ENCODE assay signal across 8 cellular contexts in the genomic region with DNA sequence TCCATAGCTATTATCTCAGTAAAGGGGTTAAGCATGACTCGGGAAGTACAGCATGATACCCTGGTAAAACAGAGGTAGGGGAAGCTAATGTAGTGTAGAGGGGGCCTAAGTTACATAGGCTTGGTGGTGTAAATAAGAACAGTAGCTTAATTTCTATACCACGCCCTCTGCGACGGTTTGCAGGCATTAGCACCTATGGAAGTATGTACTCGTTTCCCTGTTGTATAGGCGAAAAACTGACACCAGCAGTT. TPM values are rescaled to one million over a fixed set of nuclear protein-coding genes. Genes with fewer than 3 reads are reported as not detected.
DNase-seq lines count a peak whose midpoint lies in the region; ATAC-seq and TF ChIP-seq lines count a peak whose summit lies in the region.

No MANE protein-coding gene starts in this region.

- TF ChIP-seq POLR2A in adrenal gland (IDR thresholded peaks at IDR 0.05): no peak
- TF ChIP-seq POLR2A in uterus (IDR thresholded peaks at IDR 0.05): no peak

- no peak overlapping the region for H3K27ac ChIP-seq in ACC112 (ENCODE audit: low read depth, low read length)
- peak overlapping the region; percentile 83 for H3K27ac ChIP-seq in HEK293 (ENCODE audit: extremely low read depth, low read depth, low read length)
- peak overlapping the region; percentile 63 to 90 (median 76) for H3K27ac ChIP-seq in adrenal gland
- peak overlapping the region; percentile 83 for H3K27ac ChIP-seq in lower lobe of right lung
- H3K27ac ChIP-seq in uterus: peak overlapping the region; percentile 87 to 93

- POLR2A ChIA-PET in HEK293 (lab: Yijun Ruan, JAX): interaction anchor here (0.9 to 2.1 kb wide), 10 partner anchors 9 to 139 kb away, joined by 3 to 17 read pairs (median 6); partner anchors contain the start of genes GPATCH4 and MEF2D

- H3K27me3 ChIP-seq in ACC112 (ENCODE audit: insufficient read depth, low read length) (no peaks in the 10 kb centered on the region), adrenal gland (no peaks in the 10 kb centered on the region), lower lobe of right lung (ENCODE audit: low read depth) (no peaks in the 10 kb centered on the region), uterus (no peaks in the 10 kb centered on the region)

- CTCF ChIA-PET in HEK293 (lab: Yijun Ruan, JAX): interaction anchor here (0.6 to 2.2 kb wide), 15 partner anchors 8 to 235 kb away, joined by 3 to 13 read pairs (median 4); partner anchors contain the start of genes GPATCH4 and HAPLN2

- H3K36me3 ChIP-seq in ACC112 (ENCODE audit: insufficient read depth, low read length): no peaks in the 10 kb centered on the region
- peaks cover 0 to 38% of the 10 kb centered on the region in 2 experiments; a peak in 1 of 3 replicates for H3K36me3 ChIP-seq in HEK293 (ENCODE audit: control insufficient read depth in 2 of 2, insufficient read depth in 1 of 2, low read length in 2 of 2)
- peaks cover 0 to 19% of the 10 kb centered on the region in 2 donors for H3K36me3 ChIP-seq in adrenal gland (replicated peaks in 1 of 2)
- peaks cover 28% of the 10 kb centered on the region for H3K36me3 ChIP-seq in lower lobe of right lung
- no peaks in the 10 kb centered on the region for H3K36me3 ChIP-seq in uterus

- H3K9me3 ChIP-seq in HEK293 (ENCODE audit: control insufficient read depth, insufficient read depth, low read depth, low read length) (no peaks in the 10 kb centered on the region), adrenal gland (replicated peaks in 1 of 3) (no peaks in the 10 kb centered on the region), lower lobe of right lung (no peaks in the 10 kb centered on the region), uterus (no peaks in the 10 kb centered on the region)

- H3K4me1 ChIP-seq in ACC112 (ENCODE audit: control insufficient read depth, insufficient read depth, low read length, unreplicated experiment) (peaks cover 6% of the 10 kb centered on the region), HEK293 (ENCODE audit: control insufficient read depth, insufficient read depth, low read length) (no peaks in the 10 kb centered on the region), adrenal gland (replicated peaks in 1 of 2) (peaks cover 6 to 13% of the 10 kb centered on the region in 2 donors), lower lobe of right lung (peaks cover 18% of the 10 kb centered on the region), uterus (no peaks in the 10 kb centered on the region)

- DNase-seq in adrenal gland (no peak), lower lobe of right lung (no peak), uterus (no peak), NCI-H1092 (lab: John Stamatoyannopoulos, UW) (no peak), CD1c-positive myeloid dendritic cell (ENCODE audit: extremely low spot score) (no peak), NCI-H2029 (lab: John Stamatoyannopoulos, UW) (no peak)

- H2AFZ ChIP-seq in ACC112 (ENCODE audit: low read length, unreplicated experiment): peak overlapping the region; percentile 62

- WGBS in adrenal gland, 4 donors: 24 to 28% (median 26%) methylated on average over 6 of the region's 6 CpGs

- ATAC-seq in lower lobe of right lung: no peak

- intact Hi-C loops in adrenal gland (cut with DNase I): no loop called here
- intact Hi-C loops in lower lobe of right lung (cut with DNase I): no loop called here
- intact Hi-C loops in uterus (cut with DNase I; ENCODE audit: low total_unique reads): no loop called here

- H3K4me3 ChIP-seq in ACC112 (ENCODE audit: low read depth, low read length): peak overlapping the region; percentile 82
- peak overlapping the region; percentile 85 for H3K4me3 ChIP-seq in HEK293 (ENCODE audit: low read depth, low read length)
- peak overlapping the region in 3 of 4 donors; percentile 5 to 88 (median 77) for H3K4me3 ChIP-seq in adrenal gland
- H3K4me3 ChIP-seq in lower lobe of right lung: peak overlapping the region; percentile 85
- H3K4me3 ChIP-seq in uterus: peak overlapping the region; percentile 66 to 68

- no peaks in the 10 kb centered on the region for H3K79me2 ChIP-seq in ACC112 (ENCODE audit: control insufficient read depth, insufficient read depth, low read length, unreplicated experiment)

- no peak; the same call in 1 of the 2 replicates for TF ChIP-seq CTCF in HEK293 (tag by site-specific recombination; IDR thresholded peaks at IDR 0.05)
- TF ChIP-seq CTCF in adrenal gland (IDR thresholded peaks at IDR 0.05): no peak
- no peak for TF ChIP-seq CTCF in lower lobe of right lung (IDR thresholded peaks at IDR 0.05)
- no peak for TF ChIP-seq CTCF in uterus (IDR thresholded peaks at IDR 0.05)

TF ChIP-seq in HEK293, 187 proteins besides CTCF, POLR2A, EP300 and RAD21 (continues in another document):
- no peak for TF ChIP-seq ZNF23 (tag by site-specific recombination; IDR thresholded peaks at IDR 0.05; ENCODE audit: borderline replicate concordance)
- no peak for TF ChIP-seq ZFP41 (tag by site-specific recombination; IDR thresholded peaks at IDR 0.05; ENCODE audit: borderline replicate concordance)
- TF ChIP-seq, protein P1, sequence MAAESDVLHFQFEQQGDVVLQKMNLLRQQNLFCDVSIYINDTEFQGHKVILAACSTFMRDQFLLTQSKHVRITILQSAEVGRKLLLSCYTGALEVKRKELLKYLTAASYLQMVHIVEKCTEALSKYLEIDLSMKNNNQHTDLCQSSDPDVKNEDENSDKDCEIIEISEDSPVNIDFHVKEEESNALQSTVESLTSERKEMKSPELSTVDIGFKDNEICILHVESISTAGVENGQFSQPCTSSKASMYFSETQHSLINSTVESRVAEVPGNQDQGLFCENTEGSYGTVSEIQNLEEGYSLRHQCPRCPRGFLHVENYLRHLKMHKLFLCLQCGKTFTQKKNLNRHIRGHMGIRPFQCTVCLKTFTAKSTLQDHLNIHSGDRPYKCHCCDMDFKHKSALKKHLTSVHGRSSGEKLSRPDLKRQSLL (tag by site-specific recombination; IDR thresholded peaks at IDR 0.05): no peak
- TF ChIP-seq, protein P2, sequence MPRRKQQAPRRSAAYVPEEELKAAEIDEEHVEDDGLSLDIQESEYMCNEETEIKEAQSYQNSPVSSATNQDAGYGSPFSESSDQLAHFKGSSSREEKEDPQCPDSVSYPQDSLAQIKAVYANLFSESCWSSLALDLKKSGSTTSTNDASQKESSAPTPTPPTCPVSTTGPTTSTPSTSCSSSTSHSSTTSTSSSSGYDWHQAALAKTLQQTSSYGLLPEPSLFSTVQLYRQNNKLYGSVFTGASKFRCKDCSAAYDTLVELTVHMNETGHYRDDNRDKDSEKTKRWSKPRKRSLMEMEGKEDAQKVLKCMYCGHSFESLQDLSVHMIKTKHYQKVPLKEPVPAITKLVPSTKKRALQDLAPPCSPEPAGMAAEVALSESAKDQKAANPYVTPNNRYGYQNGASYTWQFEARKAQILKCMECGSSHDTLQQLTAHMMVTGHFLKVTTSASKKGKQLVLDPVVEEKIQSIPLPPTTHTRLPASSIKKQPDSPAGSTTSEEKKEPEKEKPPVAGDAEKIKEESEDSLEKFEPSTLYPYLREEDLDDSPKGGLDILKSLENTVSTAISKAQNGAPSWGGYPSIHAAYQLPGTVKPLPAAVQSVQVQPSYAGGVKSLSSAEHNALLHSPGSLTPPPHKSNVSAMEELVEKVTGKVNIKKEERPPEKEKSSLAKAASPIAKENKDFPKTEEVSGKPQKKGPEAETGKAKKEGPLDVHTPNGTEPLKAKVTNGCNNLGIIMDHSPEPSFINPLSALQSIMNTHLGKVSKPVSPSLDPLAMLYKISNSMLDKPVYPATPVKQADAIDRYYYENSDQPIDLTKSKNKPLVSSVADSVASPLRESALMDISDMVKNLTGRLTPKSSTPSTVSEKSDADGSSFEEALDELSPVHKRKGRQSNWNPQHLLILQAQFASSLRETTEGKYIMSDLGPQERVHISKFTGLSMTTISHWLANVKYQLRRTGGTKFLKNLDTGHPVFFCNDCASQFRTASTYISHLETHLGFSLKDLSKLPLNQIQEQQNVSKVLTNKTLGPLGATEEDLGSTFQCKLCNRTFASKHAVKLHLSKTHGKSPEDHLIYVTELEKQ (tag by site-specific recombination; IDR thresholded peaks at IDR 0.05; ENCODE audit: borderline replicate concordance): no peak
- no peak for TF ChIP-seq ZNF692 (tag by site-specific recombination; IDR thresholded peaks at IDR 0.05)
- no peak for TF ChIP-seq ZNF19 (tag by site-specific recombination; IDR thresholded peaks at IDR 0.05; ENCODE audit: low read depth)

RNA-seq across cellular contexts. Expression of gene NAXE, which starts 0.5 kb away (rescaled TPM):
- total RNA-seq in adrenal gland: 100 to 1,000 TPM in 5 of 8 donors, 10 to 100 TPM in 3; 88.7 to 132 (median 107) TPM
- 100 to 1,000 TPM in 1 of 3 donors, 10 to 100 TPM in 2; 49.4 to 124 (median 69.9) TPM for polyA plus RNA-seq in adrenal gland
- total RNA-seq in lower lobe of right lung: 62.2 TPM
- total RNA-seq in uterus: 10 to 100 TPM; 39.5 to 74.4 (median 52.2) TPM

RNA-seq across cellular contexts. Expression of gene GPATCH4, which starts 10.2 kb away (rescaled TPM):
- 10 to 100 TPM in 7 of 8 donors, 1 to 10 TPM in 1; 7.8 to 42.4 (median 26.3) TPM for total RNA-seq in adrenal gland
- 10 to 100 TPM; 13.9 to 72.2 (median 39.3) TPM for polyA plus RNA-seq in adrenal gland
- total RNA-seq in lower lobe of right lung: 17.9 TPM
- 10 to 100 TPM in 3 of 4 donors, 1 to 10 TPM in 1; 2.3 to 31.6 (median 19.8) TPM for total RNA-seq in uterus

RNA-seq across cellular contexts. Expression of gene TTC24, which starts 11.6 kb away (rescaled TPM):
- total RNA-seq in adrenal gland: not detected
- polyA plus RNA-seq in adrenal gland: under 1 TPM in 1 of 3 donors, not detected in 2; 0.20 TPM
- not detected for total RNA-seq in lower lobe of right lung
- not detected for total RNA-seq in uterus

RNA-seq across cellular contexts. Expression of gene IQGAP3, which starts 18.7 kb away (rescaled TPM):
- total RNA-seq in adrenal gland (1 to 10 TPM in 3 of 8 donors, under 1 TPM in 5; 0.24 to 1.3 (median 0.80) TPM), lower lobe of right lung (1.7 TPM), uterus (10 to 100 TPM in 1 of 4 donors, under 1 TPM in 1, not detected in 2; 0.09 to 13.2 TPM)
- polyA plus RNA-seq in adrenal gland: 1 to 10 TPM in 1 of 3 donors, under 1 TPM in 2; 0.16 to 2.2 (median 0.40) TPM

RNA-seq across cellular contexts. Expression of gene HAPLN2, which starts 28.1 kb away (rescaled TPM):
- 1 to 10 TPM in 2 of 8 donors, under 1 TPM in 3, not detected in 3; 0.27 to 1.5 (median 0.74) TPM for total RNA-seq in adrenal gland
- polyA plus RNA-seq in adrenal gland: 1 to 10 TPM in 2 of 3 donors, not detected in 1; 2.2 to 3.1 TPM
- total RNA-seq in lower lobe of right lung: 0.21 TPM
- total RNA-seq in uterus: 1 to 10 TPM in 1 of 4 donors, under 1 TPM in 1, not detected in 2; 0.77 to 3.9 TPM
